15 cellular contexts compared by ENCODE assay signal in the genomic region with DNA sequence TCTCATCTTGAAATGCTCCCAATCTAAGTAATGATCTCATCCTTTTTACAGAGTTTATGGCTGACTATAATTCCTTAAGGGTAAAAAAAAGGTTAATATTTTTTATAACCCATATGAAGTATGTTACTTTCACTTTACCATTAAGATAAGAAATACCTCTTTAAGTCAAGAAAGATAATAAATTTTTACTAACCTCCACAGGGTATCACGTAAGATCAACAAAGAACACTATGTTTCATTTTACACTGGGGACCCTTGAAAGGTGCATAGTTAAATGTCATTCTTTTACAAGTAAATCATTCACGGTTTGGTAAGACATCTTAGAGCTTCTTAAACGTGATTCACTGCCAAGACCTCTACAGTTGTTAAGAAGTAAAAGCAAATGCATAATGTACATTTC.
"Had no signal": no experiment of that assay in that cellular context is flagged by ENCODE, and none has a peak within 500 bp of the region (broad histone marks: within the 10 kb centered on the region; RNA-seq: fewer than 3 reads in every experiment).

No MANE protein-coding gene starts in this region.

- H3K9me3 ChIP-seq: gastroesophageal sphincter, thoracic aorta had no signal

- H3K4me3 ChIP-seq: gastroesophageal sphincter, left ventricle myocardium inferior, skin epidermis, stomach, thoracic aorta had no signal

- H3K36me3 ChIP-seq: gastroesophageal sphincter, left ventricle myocardium inferior, stomach, thoracic aorta had no signal

- DNase-seq: activated CD4-positive, alpha-beta T cell treated with anti-CD3 and anti-CD28 coated beads for 4 hours; activated CD8-positive, alpha-beta memory T cell treated with anti-CD3 and anti-CD28 coated beads, Interleukin-2, amount 50 U/mL, for 48 hours; activated CD8-positive, alpha-beta T cell treated with anti-CD3 and anti-CD28 coated beads, Interleukin-2, amount 10 ng/mL, durations not matched to agents 7 days and 5 days; activated naive CD4-positive, alpha-beta T cell; activated naive CD8-positive, alpha-beta T cell treated with anti-CD3 and anti-CD28 coated beads, Interleukin-2, amount 50 U/mL, for 24 hours; central memory CD4-positive, alpha-beta T cell; effector memory CD4-positive, alpha-beta T cell; hippocampal formation; left ventricle myocardium inferior; retina; stomach; T-helper 1 cell had no signal

- H3K27me3 ChIP-seq: gastroesophageal sphincter, stomach had no signal

- H3K4me1 ChIP-seq: gastroesophageal sphincter, left ventricle myocardium inferior, stomach had no signal

- H3K27ac ChIP-seq: gastroesophageal sphincter, left ventricle myocardium inferior, skin epidermis, stomach, thoracic aorta had no signal
